ENCODE assay signal across 15 cellular contexts in genomic region chr7:138515001-138515528, GRCh38. TPM values are rescaled to one million over a fixed set of nuclear protein-coding genes. Genes with fewer than 3 reads are reported as not detected.
DNase-seq lines count a peak whose midpoint lies in the region; ATAC-seq, FAIRE-seq and TF ChIP-seq lines count a peak whose summit lies in the region.
"Had no signal": no experiment of that assay in that cellular context is flagged by ENCODE, and none has a peak within 500 bp of the region (broad histone marks: within the 10 kb centered on the region; RNA-seq: fewer than 3 reads in every experiment).

No MANE protein-coding gene starts in this region.

- no peak for DNase-seq in GM18507 (ENCODE audit: extremely low spot score, insufficient read length, low read depth)
- no peak for DNase-seq in T-helper 1 cell
- no peak for DNase-seq in SW 1271 (lab: John Stamatoyannopoulos, UW)
- DNase-seq in Right ventricle myocardium superior = no peak
- no peak for DNase-seq in activated CD4-positive, alpha-beta T cell treated with anti-CD3 and anti-CD28 coated beads, Interleukin-2, amount 10 ng/mL, durations not matched to agents 24 days and 14 days
- DNase-seq: activated naive CD8-positive, alpha-beta T cell treated with anti-CD3 and anti-CD28 coated beads, Interleukin-2, amount 50 U/mL, for 24 hours; kidney glomerular epithelial cell; NCI-H526 treated with DMSO at 0.1 percent for 48 hours; nephron progenitor cell had no signal

- peaks cover 66% of the 10 kb centered on the region for H3K36me3 Mint-ChIP-seq in activated CD4-positive, alpha-beta T cell treated with anti-CD3 and anti-CD28 coated beads, Interleukin-2, amount 10 ng/mL, durations not matched to agents 24 days and 14 days (ENCODE audit: low read depth)

- intact Hi-C loops in Right ventricle myocardium superior (cut with DNase I) = no loop called here
- intact Hi-C loops in activated CD4-positive, alpha-beta T cell treated with anti-CD3 and anti-CD28 coated beads, Interleukin-2, amount 10 ng/mL, durations not matched to agents 24 days and 14 days (cut with micrococcal nuclease) = no loop called here

- ATAC-seq in GM21529 (IDR thresholded peaks at IDR 0.05; ENCODE audit: unreplicated experiment) = peak; percentile 72
- ATAC-seq in HG03520 (IDR thresholded peaks at IDR 0.05; ENCODE audit: unreplicated experiment) = peak; percentile 58
- no peak for ATAC-seq in Right ventricle myocardium superior (ENCODE audit: poor library complexity)
- ATAC-seq: activated naive CD8-positive, alpha-beta T cell treated with anti-CD3 and anti-CD28 coated beads, Interleukin-2, amount 50 U/mL, for 24 hours had no signal

- no peak for TF ChIP-seq CTCF in VCaP (conservative IDR thresholded peaks at IDR 0.05)

- H3K4me3 Mint-ChIP-seq in activated CD4-positive, alpha-beta T cell treated with anti-CD3 and anti-CD28 coated beads, Interleukin-2, amount 10 ng/mL, durations not matched to agents 24 days and 14 days = no peak overlapping the region
- H3K4me3 Mint-ChIP-seq: activated naive CD8-positive, alpha-beta T cell treated with anti-CD3 and anti-CD28 coated beads, Interleukin-2, amount 50 U/mL, for 24 hours; nephron progenitor cell had no signal

- peak; percentile 54 for FAIRE-seq in GM18507 (lab: Jason Lieb, UNC)
- FAIRE-seq: G401.6 had no signal

- H3K27ac ChIP-seq in VCaP = peak overlapping the region; percentile 34; the same call in 1 of the 2 replicates
- H3K27ac ChIP-seq: BLaER1, skin epidermis had no signal

- no peak overlapping the region for H3K27ac Mint-ChIP-seq in activated CD4-positive, alpha-beta T cell treated with anti-CD3 and anti-CD28 coated beads, Interleukin-2, amount 10 ng/mL, durations not matched to agents 24 days and 14 days
- H3K27ac Mint-ChIP-seq: activated naive CD8-positive, alpha-beta T cell treated with anti-CD3 and anti-CD28 coated beads, Interleukin-2, amount 50 U/mL, for 24 hours; nephron progenitor cell had no signal

- H3K9me3 Mint-ChIP-seq in activated CD4-positive, alpha-beta T cell treated with anti-CD3 and anti-CD28 coated beads, Interleukin-2, amount 10 ng/mL, durations not matched to agents 24 days and 14 days = peaks cover 9% of the 10 kb centered on the region

- no peaks in the 10 kb centered on the region for H3K27me3 Mint-ChIP-seq in activated CD4-positive, alpha-beta T cell treated with anti-CD3 and anti-CD28 coated beads, Interleukin-2, amount 10 ng/mL, durations not matched to agents 24 days and 14 days
- H3K27me3 Mint-ChIP-seq: activated naive CD8-positive, alpha-beta T cell treated with anti-CD3 and anti-CD28 coated beads, Interleukin-2, amount 50 U/mL, for 24 hours had no signal

- peaks cover 4% of the 10 kb centered on the region for H3K4me1 Mint-ChIP-seq in activated CD4-positive, alpha-beta T cell treated with anti-CD3 and anti-CD28 coated beads, Interleukin-2, amount 10 ng/mL, durations not matched to agents 24 days and 14 days
- H3K4me1 Mint-ChIP-seq: activated naive CD8-positive, alpha-beta T cell treated with anti-CD3 and anti-CD28 coated beads, Interleukin-2, amount 50 U/mL, for 24 hours; nephron progenitor cell had no signal

RNA-seq across cellular contexts. Expression of gene TRIM24, which starts 55.0 kb away (rescaled TPM):
- 15.6 TPM for total RNA-seq in Right ventricle myocardium superior
- total RNA-seq in activated CD4-positive, alpha-beta T cell treated with anti-CD3 and anti-CD28 coated beads, Interleukin-2, amount 10 ng/mL, durations not matched to agents 24 days and 14 days = 16.6 and 17.3 TPM in 2 replicates
